ENCODE assay signal across 2 cellular contexts in genomic region chr10:113993489-113993932, GRCh38.
TF ChIP-seq lines count a peak whose summit lies in the region.

No MANE protein-coding gene starts in this region.

TF ChIP-seq in HepG2, 621 proteins besides CTCF, POLR2A, EP300 and RAD21:
- TF ChIP-seq ZNF282 (IDR thresholded peaks at IDR 0.05; ENCODE audit: partially characterized antibody) (no peak), ZNF557 (CRISPR knock-in tag; IDR thresholded peaks at IDR 0.05) (no peak), ZKSCAN1 (IDR thresholded peaks at IDR 0.05; ENCODE audit: low read length) (no peak), MAZ (IDR thresholded peaks at IDR 0.05; ENCODE audit: borderline replicate concordance, low read depth, low read length) (no peak), MAZ (CRISPR knock-in tag; IDR thresholded peaks at IDR 0.05; ENCODE audit: low read depth) (no peak), HOXA9 (CRISPR knock-in tag; IDR thresholded peaks at IDR 0.05; ENCODE audit: borderline replicate concordance) (no peak), SMC3 (IDR thresholded peaks at IDR 0.05; ENCODE audit: low read length) (no peak), CBX1 (IDR thresholded peaks at IDR 0.05; ENCODE audit: low read depth) (no peak), SALL1 (CRISPR knock-in tag; IDR thresholded peaks at IDR 0.05) (no peak), FOSL2 (CRISPR knock-in tag; IDR thresholded peaks at IDR 0.05) (no peak), ZNF674 (CRISPR knock-in tag; IDR thresholded peaks at IDR 0.05; ENCODE audit: low read depth) (no peak)
TF ChIP-seq in HepG2: peak in this region for 0.

TF ChIP-seq in GM12878, 131 proteins besides CTCF, POLR2A, EP300 and RAD21:
- TF ChIP-seq, protein P1, sequence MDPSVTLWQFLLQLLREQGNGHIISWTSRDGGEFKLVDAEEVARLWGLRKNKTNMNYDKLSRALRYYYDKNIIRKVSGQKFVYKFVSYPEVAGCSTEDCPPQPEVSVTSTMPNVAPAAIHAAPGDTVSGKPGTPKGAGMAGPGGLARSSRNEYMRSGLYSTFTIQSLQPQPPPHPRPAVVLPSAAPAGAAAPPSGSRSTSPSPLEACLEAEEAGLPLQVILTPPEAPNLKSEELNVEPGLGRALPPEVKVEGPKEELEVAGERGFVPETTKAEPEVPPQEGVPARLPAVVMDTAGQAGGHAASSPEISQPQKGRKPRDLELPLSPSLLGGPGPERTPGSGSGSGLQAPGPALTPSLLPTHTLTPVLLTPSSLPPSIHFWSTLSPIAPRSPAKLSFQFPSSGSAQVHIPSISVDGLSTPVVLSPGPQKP (IDR thresholded peaks at IDR 0.05; ENCODE audit: low read depth, low read length) = no peak
- TF ChIP-seq SMC3 (IDR thresholded peaks at IDR 0.05; ENCODE audit: borderline replicate concordance, low read length) = peak; percentile 12; the same call in 1 of the 2 replicates
- TF ChIP-seq PRDM15 (CRISPR knock-in tag; IDR thresholded peaks at IDR 0.05) = no peak
- TF ChIP-seq CBX3 (IDR thresholded peaks at IDR 0.05; ENCODE audit: borderline replicate concordance, low read depth) = no peak
- no peak for TF ChIP-seq RBBP5 (conservative IDR thresholded peaks at IDR 0.05)
- TF ChIP-seq SIX5 (IDR thresholded peaks at IDR 0.05; ENCODE audit: low read depth, low read length, severe bottlenecking) = no peak
- no peak for TF ChIP-seq STAT1 (conservative IDR thresholded peaks at IDR 0.05)
- no peak for TF ChIP-seq CHD2 (IDR thresholded peaks at IDR 0.05; ENCODE audit: borderline replicate concordance, low read depth, low read length)
- no peak for TF ChIP-seq HDAC2 (IDR thresholded peaks at IDR 0.05)
- 0 out of 2 replicates have a peak, but pooled peaks have one; percentile 11 for TF ChIP-seq SPI1 (IDR thresholded peaks at IDR 0.05; ENCODE audit: borderline replicate concordance, insufficient read depth, low read depth, low read length)
- TF ChIP-seq ZBTB4 (CRISPR knock-in tag; IDR thresholded peaks at IDR 0.05) = no peak
- no peak for TF ChIP-seq POLR2AphosphoS2 (IDR thresholded peaks at IDR 0.05; ENCODE audit: low read depth, low read length)
TF ChIP-seq in GM12878: peak in this region for 2.
